Comparison of ENCODE assay signal across 37 cellular contexts in the genomic region with DNA sequence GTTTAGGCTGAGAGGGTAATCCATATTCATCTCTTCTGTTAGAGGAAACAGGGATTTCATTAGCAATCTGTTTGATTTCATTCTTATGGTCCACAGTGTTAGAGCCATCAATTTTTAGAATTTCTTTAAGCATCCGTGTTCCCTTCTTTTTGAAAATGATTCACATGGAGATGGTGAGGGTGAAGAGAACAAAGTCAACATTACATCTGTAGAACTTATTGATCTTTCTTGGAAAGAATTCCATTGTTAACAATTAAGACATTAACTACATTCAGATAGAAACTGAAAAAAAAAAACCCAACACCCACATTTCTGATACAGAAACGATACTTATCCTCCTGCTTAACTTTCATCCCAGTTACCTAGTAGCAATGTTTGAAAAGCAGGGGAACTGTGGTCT.
"Had no signal": no experiment of that assay in that cellular context is flagged by ENCODE, and none has a peak within 500 bp of the region (broad histone marks: within the 10 kb centered on the region; RNA-seq: fewer than 3 reads in every experiment).

No MANE protein-coding gene starts in this region.

- H3K4me3 Mint-ChIP-seq: activated B cell treated with CpG ODN at 0.5 μM for 24 hours; activated CD4-positive, alpha-beta memory T cell treated with anti-CD3 and anti-CD28 coated beads for 36 hours; activated CD4-positive, alpha-beta T cell treated with anti-CD3 and anti-CD28 coated beads, Interleukin-2, amount 10 ng/mL, durations not matched to agents 24 days and 14 days; activated CD8-positive, alpha-beta T cell treated with anti-CD3 and anti-CD28 coated beads for 36 hours; activated naive CD4-positive, alpha-beta T cell treated with anti-CD3 and anti-CD28 coated beads for 36 hours; activated naive CD8-positive, alpha-beta T cell treated with anti-CD3 and anti-CD28 coated beads for 36 hours; activated T-cell treated with anti-CD3 and anti-CD28 coated beads, Interleukin-2, amount 50 U/mL, for 4 hours; activated T-cell treated with anti-CD3 and anti-CD28 coated beads, Interleukin-2, amount 50 U/mL, for 72 hours; activated T-helper 1 cell treated with anti-CD3 and anti-CD28 coated beads, Interleukin-12 subunit alpha, Interleukin-12 subunit beta, Interleukin-2, Interleukin-4 antibody, amounts not matched to agents 30 ng/mL and 10 ng/mL and 1 ng/mL, durations not matched to agents 14 hours and 24 hours and 36 hours; activated T-helper 17 cell treated with anti-CD3 and anti-CD28 coated beads, Interleukin-2, amount 50 U/mL, for 72 hours; T-helper 1 cell treated with Interleukin-12 subunit alpha and Interleukin-12 subunit beta and Interleukin-4 antibody, amounts not matched to agents 30 μg/mL and 1 μg/mL, for 36 hours; T-helper 2 cell treated with Interferon-gamma antibody and Interleukin-4, amounts not matched to agents 5 μg/mL and 100 μg/mL, for 36 hours had no signal

- H3K27me3 Mint-ChIP-seq: activated B cell treated with CpG ODN at 0.5 μM for 24 hours; activated CD4-positive, alpha-beta memory T cell treated with anti-CD3 and anti-CD28 coated beads for 36 hours; activated CD4-positive, alpha-beta T cell treated with anti-CD3 and anti-CD28 coated beads, Interleukin-2, amount 10 ng/mL, durations not matched to agents 24 days and 14 days; activated CD8-positive, alpha-beta T cell treated with anti-CD3 and anti-CD28 coated beads for 36 hours; activated naive CD8-positive, alpha-beta T cell treated with anti-CD3 and anti-CD28 coated beads for 36 hours; activated T-helper 17 cell treated with anti-CD3 and anti-CD28 coated beads, Interleukin-2, amount 50 U/mL, for 72 hours had no signal

- DNase-seq: activated B cell treated with CpG ODN at 0.5 μM for 24 hours; activated CD4-positive, alpha-beta memory T cell treated with anti-CD3 and anti-CD28 coated beads for 36 hours; activated CD4-positive, alpha-beta T cell treated with anti-CD3 and anti-CD28 coated beads for 4 hours; activated CD4-positive, alpha-beta T cell treated with anti-CD3 and anti-CD28 coated beads, Interleukin-2, amount 10 ng/mL, durations not matched to agents 24 days and 14 days; activated CD4-positive, alpha-beta T cell treated with anti-CD3 and anti-CD28 coated beads, Interleukin-2, amount 50 U/mL, for 1 hour; activated CD4-positive, alpha-beta T cell treated with anti-CD3 and anti-CD28 coated beads, Interleukin-2, amount 50 U/mL, for 4 hours; activated CD4-positive, CD25-positive, alpha-beta regulatory T cell treated with anti-CD3 and anti-CD28 coated beads, Interleukin-2, amount 50 U/mL, for 72 hours; activated CD8-positive, alpha-beta memory T cell treated with anti-CD3 and anti-CD28 coated beads, Interleukin-2, amount 50 U/mL, for 4 hours; activated CD8-positive, alpha-beta T cell treated with anti-CD3 and anti-CD28 coated beads for 36 hours; activated effector memory CD4-positive, alpha-beta T cell treated with anti-CD3 and anti-CD28 coated beads, Interleukin-2, amount 50 U/mL, for 16 hours; activated gamma-delta T cell treated with Interleukin-2 at 50 U/mL for 16 hours; activated naive CD4-positive, alpha-beta T cell; activated naive CD4-positive, alpha-beta T cell treated with anti-CD3 and anti-CD28 coated beads for 36 hours; activated naive CD4-positive, alpha-beta T cell treated with anti-CD3 and anti-CD28 coated beads, Interleukin-2, amount 50 U/mL, for 16 hours; activated naive CD8-positive, alpha-beta T cell treated with anti-CD3 and anti-CD28 coated beads for 36 hours; activated T-cell treated with anti-CD3 and anti-CD28 coated beads for 4 hours; activated T-cell treated with anti-CD3 and anti-CD28 coated beads, Interleukin-2, amount 50 U/mL, for 1 hour; activated T-cell treated with anti-CD3 and anti-CD28 coated beads, Interleukin-2, amount 50 U/mL, for 4 hours; activated T-cell treated with anti-CD3 and anti-CD28 coated beads, Interleukin-2, amount 50 U/mL, for 72 hours; adrenal gland; amniotic stem cell; aorta; body of pancreas; brain microvascular endothelial cell; central memory CD4-positive, alpha-beta T cell; T-helper 1 cell; T-helper 2 cell; T-helper 9 cell had no signal

- FAIRE-seq: astrocyte, TTC549 had no signal

- H3K9me3 ChIP-seq: adrenal gland, body of pancreas, breast epithelium had no signal

- H3K4me3 ChIP-seq: adrenal gland, body of pancreas, breast epithelium had no signal

- H3K36me3 ChIP-seq: breast epithelium had no signal

- ATAC-seq: activated CD8-positive, alpha-beta T cell treated with anti-CD3 and anti-CD28 coated beads for 36 hours; activated naive CD4-positive, alpha-beta T cell treated with anti-CD3 and anti-CD28 coated beads, Interleukin-2, amount 50 U/mL, for 72 hours; activated T-cell treated with anti-CD3 and anti-CD28 coated beads, Interleukin-2, amount 50 U/mL, for 4 hours; activated T-cell treated with anti-CD3 and anti-CD28 coated beads, Interleukin-2, amount 50 U/mL, for 72 hours; activated T-helper 17 cell treated with anti-CD3 and anti-CD28 coated beads, Interleukin-2, amount 50 U/mL, for 72 hours; body of pancreas had no signal

- H3K27ac Mint-ChIP-seq: activated B cell treated with CpG ODN at 0.5 μM for 24 hours; activated CD4-positive, alpha-beta memory T cell treated with anti-CD3 and anti-CD28 coated beads for 36 hours; activated CD4-positive, alpha-beta T cell treated with anti-CD3 and anti-CD28 coated beads, Interleukin-2, amount 10 ng/mL, durations not matched to agents 24 days and 14 days; activated CD8-positive, alpha-beta T cell treated with anti-CD3 and anti-CD28 coated beads for 36 hours; activated naive CD4-positive, alpha-beta T cell treated with anti-CD3 and anti-CD28 coated beads for 36 hours; activated naive CD4-positive, alpha-beta T cell treated with anti-CD3 and anti-CD28 coated beads, Interleukin-2, amount 50 U/mL, for 72 hours; activated naive CD8-positive, alpha-beta T cell treated with anti-CD3 and anti-CD28 coated beads for 36 hours; activated T-cell treated with anti-CD3 and anti-CD28 coated beads, Interleukin-2, amount 50 U/mL, for 72 hours; activated T-helper 1 cell treated with anti-CD3 and anti-CD28 coated beads, Interleukin-12 subunit alpha, Interleukin-12 subunit beta, Interleukin-2, Interleukin-4 antibody, amounts not matched to agents 30 ng/mL and 10 ng/mL and 1 ng/mL, durations not matched to agents 14 hours and 24 hours and 36 hours; activated T-helper 17 cell treated with anti-CD3 and anti-CD28 coated beads, Interleukin-2, amount 50 U/mL, for 72 hours; T-helper 1 cell treated with Interleukin-12 subunit alpha and Interleukin-12 subunit beta and Interleukin-4 antibody, amounts not matched to agents 30 μg/mL and 1 μg/mL, for 36 hours; T-helper 2 cell treated with Interferon-gamma antibody and Interleukin-4, amounts not matched to agents 5 μg/mL and 100 μg/mL, for 36 hours had no signal

- H3K27me3 ChIP-seq: adrenal gland, body of pancreas, brain microvascular endothelial cell, breast epithelium had no signal

- H3K4me1 Mint-ChIP-seq: activated B cell treated with CpG ODN at 0.5 μM for 24 hours; activated CD4-positive, alpha-beta T cell treated with anti-CD3 and anti-CD28 coated beads, Interleukin-2, amount 10 ng/mL, durations not matched to agents 24 days and 14 days; activated naive CD8-positive, alpha-beta T cell treated with anti-CD3 and anti-CD28 coated beads for 36 hours had no signal

- H3K9me3 Mint-ChIP-seq: activated B cell treated with CpG ODN at 0.5 μM for 24 hours; activated CD4-positive, alpha-beta memory T cell treated with anti-CD3 and anti-CD28 coated beads for 36 hours; activated CD4-positive, alpha-beta T cell treated with anti-CD3 and anti-CD28 coated beads, Interleukin-2, amount 10 ng/mL, durations not matched to agents 24 days and 14 days; activated CD8-positive, alpha-beta T cell treated with anti-CD3 and anti-CD28 coated beads for 36 hours; activated naive CD4-positive, alpha-beta T cell treated with anti-CD3 and anti-CD28 coated beads for 36 hours; activated naive CD4-positive, alpha-beta T cell treated with anti-CD3 and anti-CD28 coated beads, Interleukin-2, amount 50 U/mL, for 72 hours; activated T-cell treated with anti-CD3 and anti-CD28 coated beads, Interleukin-2, amount 50 U/mL, for 4 hours; activated T-cell treated with anti-CD3 and anti-CD28 coated beads, Interleukin-2, amount 50 U/mL, for 72 hours; activated T-helper 1 cell treated with anti-CD3 and anti-CD28 coated beads, Interleukin-12 subunit alpha, Interleukin-12 subunit beta, Interleukin-2, Interleukin-4 antibody, amounts not matched to agents 30 ng/mL and 10 ng/mL and 1 ng/mL, durations not matched to agents 14 hours and 24 hours and 36 hours; activated T-helper 17 cell treated with anti-CD3 and anti-CD28 coated beads, Interleukin-2, amount 50 U/mL, for 72 hours; T-helper 1 cell treated with Interleukin-12 subunit alpha and Interleukin-12 subunit beta and Interleukin-4 antibody, amounts not matched to agents 30 μg/mL and 1 μg/mL, for 36 hours; T-helper 2 cell treated with Interferon-gamma antibody and Interleukin-4, amounts not matched to agents 5 μg/mL and 100 μg/mL, for 36 hours had no signal

- H3K27ac ChIP-seq: adrenal gland, body of pancreas, brain microvascular endothelial cell, breast epithelium, VCaP had no signal

- H3K4me1 ChIP-seq: adrenal gland, body of pancreas, breast epithelium had no signal
